Comparison of ENCODE assay signal across 25 cellular contexts in the genomic region with DNA sequence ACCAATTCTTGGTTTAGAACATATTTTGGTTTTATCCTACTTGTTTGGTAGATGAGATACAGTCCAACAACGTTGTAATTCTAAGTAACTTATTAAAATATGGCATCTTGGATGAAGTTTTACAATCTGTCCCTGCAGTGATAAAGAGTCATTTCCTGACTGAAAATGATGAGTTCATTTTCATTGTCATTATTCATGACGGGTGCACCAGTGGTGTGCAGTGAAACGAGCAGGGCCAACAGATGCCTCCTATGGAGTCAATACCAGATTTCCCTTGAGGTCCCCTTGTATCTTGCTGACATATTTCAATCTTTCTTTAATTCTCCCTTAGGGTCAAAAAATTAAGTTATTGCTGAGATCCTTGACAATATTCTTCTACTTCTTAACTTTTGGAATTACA.
A peak's percentile ranks its signal among the peaks of the same experiment; 100 is the strongest.
DNase-seq lines count a peak whose midpoint lies in the region; ATAC-seq, FAIRE-seq and TF ChIP-seq lines count a peak whose summit lies in the region.
"Had no signal": no experiment of that assay in that cellular context is flagged by ENCODE, and none has a peak within 500 bp of the region (broad histone marks: within the 10 kb centered on the region; RNA-seq: fewer than 3 reads in every experiment).

No MANE protein-coding gene starts in this region.

- ATAC-seq in GM19351 (IDR thresholded peaks at IDR 0.05; ENCODE audit: unreplicated experiment) (peak; percentile 74), GM12878 (peak; percentile 77)
- ATAC-seq: HepG2, Panc1 had no signal

- no peak overlapping the region for H2BK12ac ChIP-seq in neuronal stem cell (ENCODE audit: low read length)

- TF ChIP-seq RAD21 in GM12878 (IDR thresholded peaks at IDR 0.05; ENCODE audit: insufficient read depth, low read depth, low read length) = no peak

- H3K4me1 ChIP-seq in OCI-LY3 (ENCODE audit: low read length) (no peaks in the 10 kb centered on the region), GM12878 (ENCODE audit: control insufficient read depth, insufficient read depth, low read length) (no peaks in the 10 kb centered on the region), neuronal stem cell (ENCODE audit: control insufficient read depth in 2 of 2, insufficient read depth in 1 of 2, low read depth in 1 of 2, low read length in 2 of 2) (peaks cover 2 to 23% of the 10 kb centered on the region in 2 donors)
- H3K4me1 ChIP-seq: BE2C had no signal

- no peak overlapping the region for H3K18ac ChIP-seq in neuronal stem cell (ENCODE audit: low read length)

- CTCF ChIA-PET in GM12878 (lab: Yijun Ruan, JAX) = no interaction called here

- H2AK5ac ChIP-seq in neuronal stem cell (ENCODE audit: low read depth, low read length) = no peak overlapping the region

- no peak for DNase-seq in GM12878 (ENCODE audit: low read depth, low spot score)
- no peak for DNase-seq in neuronal stem cell (ENCODE audit: low spot score)
- no peak for DNase-seq in OCI-M2 (lab: John Stamatoyannopoulos, UW; ENCODE audit: unreplicated experiment)
- no peak for DNase-seq in type B pancreatic cell (ENCODE audit: extremely low spot score, unreplicated experiment)
- DNase-seq in stimulated activated CD4-positive, alpha-beta T cell treated with anti-CD3 and anti-CD28 coated beads, Interleukin-1b, Interleukin-23, amount 100 ng/mL, for 48 hours = no peak
- DNase-seq: ACHN; BE2C; CD8-positive, alpha-beta memory T cell; DMS79 treated with DMSO at 0.1 percent for 48 hours; H9; Karpas-422; NCI-H1092; NCI-H1436; NCI-H1930; NCI-H2107; NCI-H524; NCI-H774; SHP77; T-helper 1 cell had no signal

- intact Hi-C loops in GM12878 (cut with micrococcal nuclease; ENCODE audit: unreplicated experiment) = no loop called here

- WGBS in GM12878 (ENCODE audit: insufficient coverage, insufficient replicate concordance, low lambda C conversion rate, missing lambda C conversion rate) = 2% methylated on average over 3 of the region's 3 CpGs
- WGBS in neuronal stem cell (ENCODE audit: extremely low coverage in 2 of 2, insufficient read length in 2 of 2, insufficient replicate concordance in 1 of 2), 2 donors = no CpG with 5 or more reads among the region's 3 CpGs

- no peak for TF ChIP-seq CTCF in OCI-LY3 (IDR thresholded peaks at IDR 0.05; ENCODE audit: low read depth, low read length)
- no peak for TF ChIP-seq CTCF in GM12878 (IDR thresholded peaks at IDR 0.05 in 2 of 3, conservative IDR thresholded peaks at IDR 0.05 in 1 of 3; ENCODE audit: control insufficient read depth in 2 of 3, extremely low read depth in 1 of 3, insufficient read depth in 1 of 3, low read depth in 3 of 3, low read length in 3 of 3)
- no peak for TF ChIP-seq CTCF in type B pancreatic cell (conservative IDR thresholded peaks at IDR 0.05)

- no peak overlapping the region for H3K14ac ChIP-seq in neuronal stem cell (ENCODE audit: low read length)

- no peaks in the 10 kb centered on the region for H3K9me3 Mint-ChIP-seq in type B pancreatic cell

- H2AFZ ChIP-seq in OCI-LY3 (ENCODE audit: low read depth, low read length) (0 out of 2 replicates have a peak overlapping the region, but pooled peaks have one; percentile 36), GM12878 (ENCODE audit: control insufficient read depth, low read depth, low read length) (no peak overlapping the region), neuronal stem cell (ENCODE audit: low read length) (peak overlapping the region; percentile 51)

- no peak overlapping the region for H3K27ac Mint-ChIP-seq in type B pancreatic cell
- H3K27ac Mint-ChIP-seq: CD14-positive monocyte; CD8-positive, alpha-beta memory T cell; H9 had no signal

- H3K27me3 ChIP-seq in OCI-LY3 (ENCODE audit: low read depth, low read length) (no peaks in the 10 kb centered on the region), GM12878 (replicated peaks in 1 of 2; ENCODE audit: control insufficient read depth in 2 of 2, insufficient read depth in 2 of 2, low read length in 1 of 2) (no peaks in the 10 kb centered on the region), neuronal stem cell (ENCODE audit: control insufficient read depth in 3 of 3, insufficient read depth in 3 of 3, low read depth in 1 of 3, low read length in 3 of 3) (no peaks in the 10 kb centered on the region)
- H3K27me3 ChIP-seq: BE2C had no signal

- no peak overlapping the region for H4K91ac ChIP-seq in neuronal stem cell (ENCODE audit: low read depth, low read length, poor library complexity)

- no peak overlapping the region for H2BK5ac ChIP-seq in neuronal stem cell (ENCODE audit: low read length)

- no peak overlapping the region for H3K27ac ChIP-seq in OCI-LY3 (ENCODE audit: low read length)
- no peak overlapping the region for H3K27ac ChIP-seq in GM12878 (ENCODE audit: control insufficient read depth, insufficient read depth)
- H3K27ac ChIP-seq in neuronal stem cell (replicated peaks; ENCODE audit: low read length) = no peak overlapping the region
- H3K27ac ChIP-seq: RWPE1 had no signal

- H3K9me3 ChIP-seq in OCI-LY3 (ENCODE audit: insufficient read depth, low read length) (no peaks in the 10 kb centered on the region), GM12878 (replicated peaks; ENCODE audit: control insufficient read depth, insufficient read depth, low read length) (no peaks in the 10 kb centered on the region), neuronal stem cell (replicated peaks in 1 of 2; ENCODE audit: control insufficient read depth in 2 of 2, insufficient read depth in 1 of 2, low read depth in 1 of 2, low read length in 2 of 2) (no peaks in the 10 kb centered on the region)
- H3K9me3 ChIP-seq: BE2C had no signal

- no peak overlapping the region for H3K4me3 Mint-ChIP-seq in type B pancreatic cell
- H3K4me3 Mint-ChIP-seq: CD14-positive monocyte; CD8-positive, alpha-beta memory T cell; H9 had no signal

- no peaks in the 10 kb centered on the region for H4K20me1 ChIP-seq in OCI-LY3 (ENCODE audit: insufficient read depth, low read length)
- H4K20me1 ChIP-seq in GM12878 (ENCODE audit: control insufficient read depth, insufficient read depth) = no peaks in the 10 kb centered on the region

- TF ChIP-seq POLR2A in GM12878 (IDR thresholded peaks at IDR 0.05; ENCODE audit: low read depth, low read length) = no peak

- H3K36me3 Mint-ChIP-seq in type B pancreatic cell = no peaks in the 10 kb centered on the region
- H3K36me3 Mint-ChIP-seq: CD14-positive monocyte; CD8-positive, alpha-beta memory T cell had no signal

- RAD21 ChIA-PET in GM12878 (lab: Charles Lee; ENCODE audit: unreplicated experiment) = interaction anchor here (2.5 kb wide), 1 partner anchor 11 kb away, joined by 6 read pairs; no protein-coding TSS in a partner anchor

- no peak for TF ChIP-seq EP300 in GM12878 (IDR thresholded peaks at IDR 0.05; ENCODE audit: borderline replicate concordance in 1 of 2, control insufficient read depth in 1 of 2, low read depth in 2 of 2, low read length in 2 of 2)

- POLR2A ChIA-PET in GM12878 (lab: Charles Lee) = no interaction called here

- H3K79me1 ChIP-seq in neuronal stem cell (ENCODE audit: low read depth, low read length) = no peaks in the 10 kb centered on the region

- no peak overlapping the region for H2BK15ac ChIP-seq in neuronal stem cell (ENCODE audit: low read length)

- H3K36me3 ChIP-seq in OCI-LY3 (replicated peaks; ENCODE audit: low read depth, low read length) = no peaks in the 10 kb centered on the region
- H3K36me3 ChIP-seq in GM12878 (ENCODE audit: control insufficient read depth in 2 of 2, insufficient read depth in 2 of 2, low read length in 1 of 2) = no peaks in the 10 kb centered on the region
- H3K36me3 ChIP-seq in neuronal stem cell (replicated peaks in 1 of 2; ENCODE audit: control insufficient read depth in 2 of 2, insufficient read depth in 2 of 2, low read length in 2 of 2) = no peaks in the 10 kb centered on the region
- H3K36me3 ChIP-seq: BE2C had no signal

- H3K4me3 ChIP-seq in OCI-LY3 (ENCODE audit: low read length) = no peak overlapping the region
- no peak overlapping the region for H3K4me3 ChIP-seq in GM12878
- H3K4me3 ChIP-seq in neuronal stem cell (ENCODE audit: low read length in 2 of 2) = no peak overlapping the region

- no peaks in the 10 kb centered on the region for H3K27me3 Mint-ChIP-seq in type B pancreatic cell

- H3K9ac ChIP-seq in OCI-LY3 (ENCODE audit: low read length) (no peak overlapping the region), GM12878 (ENCODE audit: control insufficient read depth, insufficient read depth, low read length) (no peak overlapping the region), neuronal stem cell (ENCODE audit: low read depth, low read length, poor library complexity) (no peak overlapping the region)

- H3K79me2 ChIP-seq in OCI-LY3 (ENCODE audit: low read length) (no peaks in the 10 kb centered on the region), GM12878 (ENCODE audit: control insufficient read depth, insufficient read depth, low read length) (no peaks in the 10 kb centered on the region)

- no peak for FAIRE-seq in GM12878 (lab: Jason Lieb, UNC)
- FAIRE-seq: HepG2 had no signal

- H3K23ac ChIP-seq in neuronal stem cell (ENCODE audit: low read depth, low read length, poor library complexity) = no peak overlapping the region

- H2BK120ac ChIP-seq in neuronal stem cell (ENCODE audit: low read depth, low read length) = no peak overlapping the region

- SMC1A ChIA-PET in GM12878 (lab: Charles Lee; ENCODE audit: uncharacterized antibody, unreplicated experiment) = interaction anchor here (1.1 kb wide), 1 partner anchor 57 kb away, joined by 3 read pairs; no protein-coding TSS in a partner anchor

- peaks cover 19% of the 10 kb centered on the region for H3K4me1 Mint-ChIP-seq in type B pancreatic cell (ENCODE audit: unreplicated experiment)
- H3K4me1 Mint-ChIP-seq: CD14-positive monocyte; CD8-positive, alpha-beta memory T cell had no signal

- in situ Hi-C loops in GM12878 (cut with MboI) = no loop called here

- no TSS peak for BruUV-seq in GM12878 (replicated peaks; lab: Mats Ljungman, UMichigan)

- no peak overlapping the region for H3K4ac ChIP-seq in neuronal stem cell (ENCODE audit: low read length)

- no peak overlapping the region for H4K8ac ChIP-seq in neuronal stem cell (ENCODE audit: low read depth, low read length)

- H3K4me2 ChIP-seq in OCI-LY3 (ENCODE audit: low read length) (no peak overlapping the region), GM12878 (ENCODE audit: control insufficient read depth, insufficient read depth) (no peak overlapping the region), neuronal stem cell (ENCODE audit: insufficient read depth, low read length, poor library complexity, severe bottlenecking) (no peak overlapping the region)

TF ChIP-seq in GM12878, 131 proteins besides CTCF, POLR2A, EP300 and RAD21:
- TF ChIP-seq SIN3A (IDR thresholded peaks at IDR 0.05; ENCODE audit: low read depth, low read length) (no peak), DPF2 (IDR thresholded peaks at IDR 0.05) (no peak), POLR2AphosphoS2 (IDR thresholded peaks at IDR 0.05; ENCODE audit: low read depth, low read length) (no peak)
